13 cellular contexts compared by ENCODE assay signal in genomic region chr9:38079410-38080105, GRCh38. TPM values are rescaled to one million over a fixed set of nuclear protein-coding genes. Genes with fewer than 3 reads are reported as not detected.
A peak's percentile ranks its signal among the peaks of the same experiment; 100 is the strongest.
DNase-seq lines count a peak whose midpoint lies in the region; ATAC-seq and TF ChIP-seq lines count a peak whose summit lies in the region.
"Had no signal": no experiment of that assay in that cellular context is flagged by ENCODE, and none has a peak within 500 bp of the region (broad histone marks: within the 10 kb centered on the region; RNA-seq: fewer than 3 reads in every experiment).

No MANE protein-coding gene starts in this region.

- H4K8ac ChIP-seq in mesendoderm (ENCODE audit: low read depth, low read length): no peak overlapping the region

- H2AK5ac ChIP-seq in mesendoderm (ENCODE audit: low read length): peak overlapping the region; percentile 46

- H3K18ac ChIP-seq in mesendoderm (ENCODE audit: low read length): no peak overlapping the region

- peak overlapping the region; percentile 85 for H3K4ac ChIP-seq in mesendoderm (ENCODE audit: low read depth, low read length)

- peaks cover 0 to 19% of the 10 kb centered on the region in 2 donors for H3K4me1 ChIP-seq in right atrium auricular region
- peaks cover 9% of the 10 kb centered on the region for H3K4me1 ChIP-seq in body of pancreas
- H3K4me1 ChIP-seq in mesendoderm (ENCODE audit: control insufficient read depth, low read depth, low read length): peaks cover 15% of the 10 kb centered on the region

- TF ChIP-seq POLR2A in body of pancreas (IDR thresholded peaks at IDR 0.05): no peak

- H3K79me1 ChIP-seq in mesendoderm (ENCODE audit: low read length): no peaks in the 10 kb centered on the region

- no peak overlapping the region for H3K4me2 ChIP-seq in mesendoderm (ENCODE audit: low read length)

- no peak overlapping the region for H4K5ac ChIP-seq in mesendoderm (ENCODE audit: low read length)

- no peak overlapping the region for H3K27ac ChIP-seq in right atrium auricular region
- no peak overlapping the region for H3K27ac ChIP-seq in body of pancreas
- H3K27ac ChIP-seq in mesendoderm (ENCODE audit: low read depth, low read length): no peak overlapping the region

- H3K56ac ChIP-seq in mesendoderm (ENCODE audit: low read length): peak overlapping the region; percentile 53

- H3K9me3 ChIP-seq in right atrium auricular region: no peaks in the 10 kb centered on the region
- H3K9me3 ChIP-seq in body of pancreas: no peaks in the 10 kb centered on the region

- 66 to 83% methylated on average over 11 to 12 of the region's 12 CpGs for WGBS in body of pancreas, 2 donors
- no CpG with 5 or more reads among the region's 12 CpGs for WGBS in mesendoderm (ENCODE audit: extremely low coverage, insufficient coverage, low lambda C conversion rate)

- H3K4me3 ChIP-seq in right atrium auricular region (no peak overlapping the region), body of pancreas (no peak overlapping the region), mesendoderm (ENCODE audit: low read length) (no peak overlapping the region)

- no peak overlapping the region for H2BK5ac ChIP-seq in mesendoderm (ENCODE audit: low read length)

- no peak overlapping the region for H2BK15ac ChIP-seq in mesendoderm (replicated peaks; ENCODE audit: low read depth)

- DNase-seq in right atrium auricular region (ENCODE audit: low spot score): peak; percentile 62
- no peak for DNase-seq in Right ventricle myocardium inferior (ENCODE audit: missing footprints)
- peak in 1 of 4 donors; percentile 56 for DNase-seq in body of pancreas
- DNase-seq in mesendoderm: no peak
- DNase-seq in germinal center (ENCODE audit: low spot score): no peak
- DNase-seq in activated CD4-positive, alpha-beta T cell treated with anti-CD3 and anti-CD28 coated beads, Interleukin-2, amount 50 U/mL, for 4 hours: no peak
- DNase-seq: activated CD8-positive, alpha-beta memory T cell treated with anti-CD3 and anti-CD28 coated beads for 24 hours; activated naive CD8-positive, alpha-beta T cell treated with anti-CD3 and anti-CD28 coated beads, Interleukin-2, amount 50 U/mL, for 24 hours; effector memory CD8-positive, alpha-beta T cell; NCI-H774; stimulated activated naive CD8-positive, alpha-beta T cell treated with anti-CD3 and anti-CD28 coated beads, Interleukin-15, Interleukin-2, amounts not matched to agents 100 U/mL and 50 U/mL, for 24 hours had no signal

- H2BK120ac ChIP-seq in mesendoderm (ENCODE audit: low read depth, low read length): no peak overlapping the region

- intact Hi-C loops in Right ventricle myocardium inferior (cut with DNase I): loop anchor here (5.0 to 10.0 kb wide), 2 partner anchors 42 to 275 kb away; partner anchors contain the start of gene DCAF10
- intact Hi-C loops in body of pancreas (cut with DNase I): loop anchor here (10.0 kb wide), 1 partner anchor 275 kb away; no protein-coding TSS in a partner anchor

- TF ChIP-seq CTCF in right atrium auricular region (IDR thresholded peaks at IDR 0.05): no peak
- no peak for TF ChIP-seq CTCF in body of pancreas (IDR thresholded peaks at IDR 0.05)

- no peaks in the 10 kb centered on the region for H3K36me3 ChIP-seq in right atrium auricular region
- H3K36me3 ChIP-seq in body of pancreas (replicated peaks in 1 of 2; ENCODE audit: insufficient read depth in 1 of 2, low read depth in 2 of 2): no peaks in the 10 kb centered on the region
- H3K36me3 ChIP-seq in mesendoderm (ENCODE audit: control insufficient read depth, insufficient read depth, low read length): no peaks in the 10 kb centered on the region

- no peak overlapping the region for H3K9ac ChIP-seq in mesendoderm (ENCODE audit: low read length)

- ATAC-seq in Right ventricle myocardium inferior (no peak), body of pancreas (peak; percentile 33), HG02610 (IDR thresholded peaks at IDR 0.05; ENCODE audit: unreplicated experiment) (no peak), GM19467 (IDR thresholded peaks at IDR 0.05; ENCODE audit: unreplicated experiment) (no peak)
- ATAC-seq: activated naive CD8-positive, alpha-beta T cell treated with anti-CD3 and anti-CD28 coated beads, Interleukin-2, amount 50 U/mL, for 24 hours; effector memory CD8-positive, alpha-beta T cell; stimulated activated naive CD8-positive, alpha-beta T cell treated with anti-CD3 and anti-CD28 coated beads, Interleukin-15, Interleukin-2, amounts not matched to agents 100 U/mL and 50 U/mL, for 24 hours had no signal

- H3K79me2 ChIP-seq in mesendoderm (ENCODE audit: control insufficient read depth, insufficient read depth, low read length): no peaks in the 10 kb centered on the region

- no peaks in the 10 kb centered on the region for H3K27me3 ChIP-seq in right atrium auricular region
- H3K27me3 ChIP-seq in body of pancreas: no peaks in the 10 kb centered on the region
- H3K27me3 ChIP-seq in mesendoderm (ENCODE audit: insufficient read depth, low read length, poor library complexity): no peaks in the 10 kb centered on the region

- H3K23ac ChIP-seq in mesendoderm (ENCODE audit: low read length): no peak overlapping the region

RNA-seq across cellular contexts. Expression of gene SHB, which starts 10.5 kb away (rescaled TPM):
- total RNA-seq in right atrium auricular region: 10 to 100 TPM; 33.9 to 39.9 TPM
- total RNA-seq in Right ventricle myocardium inferior: 14.7 TPM
- total RNA-seq in body of pancreas: 10 to 100 TPM; 25.2 to 29.3 TPM
- polyA plus RNA-seq in mesendoderm (2013, experiment 1 of 2): 13.4 TPM
- polyA plus RNA-seq in mesendoderm (2013, experiment 2 of 2): 13.5 TPM
